Comparison of ENCODE assay signal across 20 cellular contexts in the genomic region with DNA sequence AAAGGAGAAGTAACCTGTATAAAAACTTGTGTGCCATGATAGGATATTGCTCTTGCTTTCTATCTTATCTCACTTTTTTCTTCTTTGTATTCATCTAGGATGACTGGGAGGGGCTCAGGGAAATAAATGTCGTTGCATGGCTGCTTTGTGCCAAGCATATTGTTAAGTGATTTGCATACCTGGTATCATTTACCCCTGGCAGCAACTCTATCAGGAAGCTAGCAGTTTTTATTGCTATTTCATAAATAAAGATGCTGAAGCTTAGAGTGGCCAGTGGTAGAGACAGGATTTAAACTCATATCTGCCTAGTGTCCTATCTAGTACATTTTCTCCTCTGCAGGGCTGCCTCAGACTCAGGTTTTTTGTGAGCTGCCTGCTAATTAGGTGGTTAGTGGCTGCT.
DNase-seq lines count a peak whose midpoint lies in the region; ATAC-seq and TF ChIP-seq lines count a peak whose summit lies in the region.
"Had no signal": no experiment of that assay in that cellular context is flagged by ENCODE, and none has a peak within 500 bp of the region (broad histone marks: within the 10 kb centered on the region; RNA-seq: fewer than 3 reads in every experiment).

No MANE protein-coding gene starts in this region.

- no peak for TF ChIP-seq CTCF in GM23338 (conservative IDR thresholded peaks at IDR 0.05; ENCODE audit: low read depth in 2 of 2)
- no peak for TF ChIP-seq CTCF in HEK293 (tag by site-specific recombination; IDR thresholded peaks at IDR 0.05)
- TF ChIP-seq CTCF in mucosa of descending colon (IDR thresholded peaks at IDR 0.05) = no peak
- no peak for TF ChIP-seq CTCF in GM10248 (IDR thresholded peaks at IDR 0.05; ENCODE audit: control extremely low read depth, extremely low read depth, low read depth, missing control alignments)

- H3K4me3 Mint-ChIP-seq in GM23338 = no peak overlapping the region
- H3K4me3 Mint-ChIP-seq: CD4-positive, CD25-positive, alpha-beta regulatory T cell; T-helper 1 cell treated with Interleukin-12 subunit alpha and Interleukin-12 subunit beta and Interleukin-4 antibody, amounts not matched to agents 30 μg/mL and 1 μg/mL, for 36 hours had no signal

- H3K9me2 ChIP-seq in GM23338 (ENCODE audit: insufficient read depth) = no peaks in the 10 kb centered on the region

- ATAC-seq in GM23338 = no peak
- peak; percentile 94 for ATAC-seq in mucosa of descending colon
- ATAC-seq in activated naive CD4-positive, alpha-beta T cell treated with anti-CD3 and anti-CD28 coated beads, Interleukin-2, amount 50 U/mL, for 72 hours = no peak

- H3K27me3 ChIP-seq in GM23338 (ENCODE audit: insufficient read depth) = no peaks in the 10 kb centered on the region

- no peaks in the 10 kb centered on the region for H3K36me3 Mint-ChIP-seq in GM23338 (ENCODE audit: low read depth)
- no peaks in the 10 kb centered on the region for H3K36me3 Mint-ChIP-seq in activated naive CD4-positive, alpha-beta T cell treated with anti-CD3 and anti-CD28 coated beads, Interleukin-2, amount 50 U/mL, for 72 hours
- H3K36me3 Mint-ChIP-seq: CD4-positive, CD25-positive, alpha-beta regulatory T cell had no signal

- no peak for DNase-seq in GM23338 (ENCODE audit: low spot score)
- DNase-seq in NCI-H69 (lab: John Stamatoyannopoulos, UW) = peak; percentile 42
- peak in 1 of 3 donors; percentile 75 for DNase-seq in mucosa of descending colon
- DNase-seq in GM10248 (ENCODE audit: extremely low spot score) = no peak
- no peak for DNase-seq in activated naive CD4-positive, alpha-beta T cell treated with anti-CD3 and anti-CD28 coated beads, Interleukin-2, amount 50 U/mL, for 72 hours (ENCODE audit: low spot score in 2 of 2)
- no peak for DNase-seq in hypothalamus (lab: John Stamatoyannopoulos, UW)
- DNase-seq: ACHN; Caco-2; CD4-positive, CD25-positive, alpha-beta regulatory T cell; DMS53; H7; MV-4-11; NCI-H1417 treated with DMSO at 0.1 percent for 48 hours; NCI-H1930; NCI-H446 treated with DMSO at 0.1 percent for 48 hours; NCI-H82; SHP77 treated with DMSO at 0.1 percent for 48 hours had no signal

- H3K4me3 ChIP-seq in GM23338 = no peak overlapping the region
- H3K4me3 ChIP-seq in HEK293 (ENCODE audit: low read depth, low read length) = no peak overlapping the region
- H3K4me3 ChIP-seq in mucosa of descending colon = no peak overlapping the region

- H3K4me2 ChIP-seq in GM23338 = no peak overlapping the region

- H3F3A ChIP-seq in GM23338 (replicated peaks; ENCODE audit: low read depth) = no peaks in the 10 kb centered on the region

- no peak overlapping the region for H2AFZ ChIP-seq in GM23338

- intact Hi-C loops in mucosa of descending colon (cut with DNase I, micrococcal nuclease) = no loop called here

- no peaks in the 10 kb centered on the region for H3K9me3 ChIP-seq in HEK293 (ENCODE audit: control insufficient read depth, insufficient read depth, low read depth, low read length)
- no peaks in the 10 kb centered on the region for H3K9me3 ChIP-seq in mucosa of descending colon
- H3K9me3 ChIP-seq: Caco-2 had no signal

- H3K27ac ChIP-seq in GM23338 (ENCODE audit: low read depth) (peak overlapping the region; percentile 14; the same call in 1 of the 2 replicates), HEK293 (ENCODE audit: extremely low read depth, low read depth, low read length) (no peak overlapping the region)
- H3K27ac ChIP-seq: HL-60 had no signal

- peaks cover 25% of the 10 kb centered on the region for H4K20me1 ChIP-seq in GM23338 (replicated peaks; ENCODE audit: insufficient read depth)

- CTCF ChIA-PET in HEK293 (lab: Yijun Ruan, JAX) = no interaction called here
- CTCF ChIA-PET in GM10248 (lab: Yijun Ruan, JAX) = interaction anchor here (1.2 kb wide), 1 partner anchor 10 kb away, joined by 3 read pairs; no protein-coding TSS in a partner anchor

- peaks cover 41% of the 10 kb centered on the region for H3K4me1 ChIP-seq in GM23338 (ENCODE audit: insufficient read depth)
- peaks cover 3% of the 10 kb centered on the region; the same call in 1 of the 2 replicates for H3K4me1 ChIP-seq in HEK293 (ENCODE audit: control insufficient read depth, insufficient read depth, low read length)
- peaks cover 5% of the 10 kb centered on the region for H3K4me1 ChIP-seq in mucosa of descending colon (ENCODE audit: low read depth)
- H3K4me1 ChIP-seq: Caco-2 had no signal

- H3K27ac Mint-ChIP-seq in GM23338 = no peak overlapping the region
- no peak overlapping the region for H3K27ac Mint-ChIP-seq in activated naive CD4-positive, alpha-beta T cell treated with anti-CD3 and anti-CD28 coated beads, Interleukin-2, amount 50 U/mL, for 72 hours
- H3K27ac Mint-ChIP-seq: CD4-positive, CD25-positive, alpha-beta regulatory T cell; T-helper 1 cell treated with Interleukin-12 subunit alpha and Interleukin-12 subunit beta and Interleukin-4 antibody, amounts not matched to agents 30 μg/mL and 1 μg/mL, for 36 hours had no signal

- peaks cover 86% of the 10 kb centered on the region for H3K79me2 ChIP-seq in GM23338 (replicated peaks; ENCODE audit: insufficient read depth)

- H3K36me3 ChIP-seq in GM23338 (ENCODE audit: insufficient read depth) (no peaks in the 10 kb centered on the region), HEK293 (ENCODE audit: control insufficient read depth in 2 of 2, insufficient read depth in 1 of 2, low read length in 2 of 2) (no peaks in the 10 kb centered on the region), mucosa of descending colon (ENCODE audit: low read depth) (no peaks in the 10 kb centered on the region)

- H3K9me3 Mint-ChIP-seq in GM23338 = no peaks in the 10 kb centered on the region
- no peaks in the 10 kb centered on the region for H3K9me3 Mint-ChIP-seq in activated naive CD4-positive, alpha-beta T cell treated with anti-CD3 and anti-CD28 coated beads, Interleukin-2, amount 50 U/mL, for 72 hours
- H3K9me3 Mint-ChIP-seq: T-helper 1 cell treated with Interleukin-12 subunit alpha and Interleukin-12 subunit beta and Interleukin-4 antibody, amounts not matched to agents 30 μg/mL and 1 μg/mL, for 36 hours had no signal

- H3K4me1 Mint-ChIP-seq in GM23338 = peaks cover 45% of the 10 kb centered on the region
- H3K4me1 Mint-ChIP-seq: CD4-positive, CD25-positive, alpha-beta regulatory T cell had no signal

- POLR2A ChIA-PET in HEK293 (lab: Yijun Ruan, JAX) (no interaction called here), GM10248 (lab: Yijun Ruan, JAX) (no interaction called here)

- H3K27me3 Mint-ChIP-seq in GM23338 (ENCODE audit: insufficient read depth, low read depth, poor library complexity) = peaks cover 2% of the 10 kb centered on the region

TF ChIP-seq in GM23338, 12 proteins besides CTCF, POLR2A, EP300 and RAD21 (continues in another document):
- TF ChIP-seq ZNF331 (CRISPR knock-in tag; IDR thresholded peaks at IDR 0.05; ENCODE audit: low read depth) (no peak), ETS1 (IDR thresholded peaks at IDR 0.05) (no peak), STAT1 (IDR thresholded peaks at IDR 0.05; ENCODE audit: unreplicated experiment) (no peak), EZH2phosphoT487 (IDR thresholded peaks at IDR 0.05; ENCODE audit: unreplicated experiment) (no peak), JUNB (IDR thresholded peaks at IDR 0.05; ENCODE audit: unreplicated experiment) (no peak), NANOG (IDR thresholded peaks at IDR 0.05; ENCODE audit: borderline replicate concordance) (no peak), POLR2AphosphoS5 (IDR thresholded peaks at IDR 0.05; ENCODE audit: low read depth) (no peak), ZNF114 (CRISPR knock-in tag; IDR thresholded peaks at IDR 0.05) (no peak), EZH2 (IDR thresholded peaks at IDR 0.05; ENCODE audit: low read depth, unreplicated experiment) (no peak), CREB1 (CRISPR knock-in tag; IDR thresholded peaks at IDR 0.05; ENCODE audit: low read depth) (no peak)

TF ChIP-seq in HEK293, 187 proteins besides CTCF, POLR2A, EP300 and RAD21:
- no peak for TF ChIP-seq ZNF610 (tag by site-specific recombination; IDR thresholded peaks at IDR 0.05; ENCODE audit: borderline replicate concordance)
- TF ChIP-seq BCL11B (tag by site-specific recombination; IDR thresholded peaks at IDR 0.05; ENCODE audit: low read depth) = no peak
- no peak for TF ChIP-seq ZNF223 (tag by site-specific recombination; IDR thresholded peaks at IDR 0.05)
- TF ChIP-seq ZNF112 (tag by site-specific recombination; IDR thresholded peaks at IDR 0.05) = no peak
- no peak for TF ChIP-seq MYNN (tag by site-specific recombination; IDR thresholded peaks at IDR 0.05; ENCODE audit: borderline replicate concordance)
- no peak for TF ChIP-seq ZNF19 (tag by site-specific recombination; IDR thresholded peaks at IDR 0.05; ENCODE audit: low read depth)
- no peak for TF ChIP-seq YY2 (tag by site-specific recombination; IDR thresholded peaks at IDR 0.05)
- no peak for TF ChIP-seq ZNF266 (tag by site-specific recombination; IDR thresholded peaks at IDR 0.05; ENCODE audit: low read depth)
- TF ChIP-seq OSR2 (tag by site-specific recombination; IDR thresholded peaks at IDR 0.05) = peak; percentile 40; the same call in 1 of the 2 replicates
- TF ChIP-seq, protein P1, sequence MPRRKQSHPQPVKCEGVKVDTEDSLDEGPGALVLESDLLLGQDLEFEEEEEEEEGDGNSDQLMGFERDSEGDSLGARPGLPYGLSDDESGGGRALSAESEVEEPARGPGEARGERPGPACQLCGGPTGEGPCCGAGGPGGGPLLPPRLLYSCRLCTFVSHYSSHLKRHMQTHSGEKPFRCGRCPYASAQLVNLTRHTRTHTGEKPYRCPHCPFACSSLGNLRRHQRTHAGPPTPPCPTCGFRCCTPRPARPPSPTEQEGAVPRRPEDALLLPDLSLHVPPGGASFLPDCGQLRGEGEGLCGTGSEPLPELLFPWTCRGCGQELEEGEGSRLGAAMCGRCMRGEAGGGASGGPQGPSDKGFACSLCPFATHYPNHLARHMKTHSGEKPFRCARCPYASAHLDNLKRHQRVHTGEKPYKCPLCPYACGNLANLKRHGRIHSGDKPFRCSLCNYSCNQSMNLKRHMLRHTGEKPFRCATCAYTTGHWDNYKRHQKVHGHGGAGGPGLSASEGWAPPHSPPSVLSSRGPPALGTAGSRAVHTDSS (tag by site-specific recombination; IDR thresholded peaks at IDR 0.05) = no peak
- no peak for TF ChIP-seq IKZF3 (tag by site-specific recombination; IDR thresholded peaks at IDR 0.05)
- no peak for TF ChIP-seq ZNF433 (tag by site-specific recombination; IDR thresholded peaks at IDR 0.05; ENCODE audit: low read depth)
- TF ChIP-seq SETDB1 (IDR thresholded peaks at IDR 0.05; ENCODE audit: insufficient read length, low read length) = no peak
- TF ChIP-seq ZNF664 (tag by site-specific recombination; IDR thresholded peaks at IDR 0.05) = peak; percentile 46; the same call in 1 of the 2 replicates
